8 cellular contexts compared by ENCODE assay signal in genomic region chr2:62309465-62310091, GRCh38.
DNase-seq lines count a peak whose midpoint lies in the region; ATAC-seq and TF ChIP-seq lines count a peak whose summit lies in the region.

No MANE protein-coding gene starts in this region.

- H3K36me3 Mint-ChIP-seq in central memory CD8-positive, alpha-beta T cell (ENCODE audit: insufficient read depth): peaks cover 10% of the 10 kb centered on the region
- H3K36me3 Mint-ChIP-seq in chondrocyte (ENCODE audit: low read depth): no peaks in the 10 kb centered on the region

- peaks cover 76% of the 10 kb centered on the region for H3K4me1 Mint-ChIP-seq in central memory CD8-positive, alpha-beta T cell
- peaks cover 24% of the 10 kb centered on the region for H3K4me1 Mint-ChIP-seq in chondrocyte (ENCODE audit: low read depth)

- peak overlapping the region; percentile 97 for H3K27ac Mint-ChIP-seq in central memory CD8-positive, alpha-beta T cell (ENCODE audit: low read depth)
- no peak overlapping the region for H3K27ac Mint-ChIP-seq in chondrocyte (ENCODE audit: unreplicated experiment)

- H3K4me3 Mint-ChIP-seq in central memory CD8-positive, alpha-beta T cell: peak overlapping the region; percentile 61
- no peak overlapping the region for H3K4me3 Mint-ChIP-seq in chondrocyte (ENCODE audit: unreplicated experiment)

- H3K9me3 Mint-ChIP-seq in central memory CD8-positive, alpha-beta T cell: no peaks in the 10 kb centered on the region
- H3K9me3 Mint-ChIP-seq in chondrocyte (ENCODE audit: low read depth): no peaks in the 10 kb centered on the region

- no peaks in the 10 kb centered on the region for H3K36me3 ChIP-seq in GM06990 (ENCODE audit: control insufficient read depth, insufficient read depth, low read length)

- TF ChIP-seq CTCF in GM06990 (IDR thresholded peaks at IDR 0.05; ENCODE audit: insufficient read depth, low read length, poor library complexity, severe bottlenecking) (no peak), chondrocyte (IDR thresholded peaks at IDR 0.05) (no peak)

- ATAC-seq in GM21390 (IDR thresholded peaks at IDR 0.05; ENCODE audit: unreplicated experiment) (peak; percentile 61), HG03565 (IDR thresholded peaks at IDR 0.05; ENCODE audit: unreplicated experiment) (peak; percentile 52)
- ATAC-seq in central memory CD8-positive, alpha-beta T cell (replicated peaks; ENCODE audit: extremely low read depth, poor library complexity, severe bottlenecking): peak; percentile 31

- H3K4me3 ChIP-seq in GM06990 (replicated peaks; ENCODE audit: low read depth, low read length): no peak overlapping the region

- peak; percentile 74 for DNase-seq in GM06990 (ENCODE audit: extremely low read depth, insufficient read length)
- no peak for DNase-seq in central memory CD8-positive, alpha-beta T cell (ENCODE audit: low spot score in 2 of 2)
- peak; percentile 33 for DNase-seq in stimulated activated CD4-positive, alpha-beta T cell treated with anti-CD3 and anti-CD28 coated beads, Interleukin-2, amount 100 ng/mL, for 24 hours
- no peak for DNase-seq in NCI-H1048 (lab: John Stamatoyannopoulos, UW)
- no peak for DNase-seq in chondrocyte (ENCODE audit: low spot score)
- DNase-seq in NCI-H2227 treated with DMSO at 0.1 percent for 48 hours (lab: John Stamatoyannopoulos, UW): no peak

- no peaks in the 10 kb centered on the region for H3K27me3 ChIP-seq in GM06990 (replicated peaks; ENCODE audit: control insufficient read depth, insufficient read depth, low read length)

- no peaks in the 10 kb centered on the region for H3K27me3 Mint-ChIP-seq in central memory CD8-positive, alpha-beta T cell
- H3K27me3 Mint-ChIP-seq in chondrocyte (ENCODE audit: low read depth): no peaks in the 10 kb centered on the region

Comparison
In these comparisons a context has a peak if more than half of its experiments do, and no peak if none do; other contexts are left out.
1. DNase-seq: peak in GM06990 (single experiment) and stimulated activated CD4-positive, alpha-beta T cell treated with anti-CD3 and anti-CD28 coated beads, Interleukin-2, amount 100 ng/mL, for 24 hours (2 of 2); none in central memory CD8-positive, alpha-beta T cell (0 of 2), NCI-H1048 (single experiment), chondrocyte (single experiment) and NCI-H2227 treated with DMSO at 0.1 percent for 48 hours (single experiment).
2. Peak in every context shown above with its lines, with median percentiles within 50 percentile points of each other: ATAC-seq.